Comparison of ENCODE assay signal across 8 cellular contexts in the genomic region with DNA sequence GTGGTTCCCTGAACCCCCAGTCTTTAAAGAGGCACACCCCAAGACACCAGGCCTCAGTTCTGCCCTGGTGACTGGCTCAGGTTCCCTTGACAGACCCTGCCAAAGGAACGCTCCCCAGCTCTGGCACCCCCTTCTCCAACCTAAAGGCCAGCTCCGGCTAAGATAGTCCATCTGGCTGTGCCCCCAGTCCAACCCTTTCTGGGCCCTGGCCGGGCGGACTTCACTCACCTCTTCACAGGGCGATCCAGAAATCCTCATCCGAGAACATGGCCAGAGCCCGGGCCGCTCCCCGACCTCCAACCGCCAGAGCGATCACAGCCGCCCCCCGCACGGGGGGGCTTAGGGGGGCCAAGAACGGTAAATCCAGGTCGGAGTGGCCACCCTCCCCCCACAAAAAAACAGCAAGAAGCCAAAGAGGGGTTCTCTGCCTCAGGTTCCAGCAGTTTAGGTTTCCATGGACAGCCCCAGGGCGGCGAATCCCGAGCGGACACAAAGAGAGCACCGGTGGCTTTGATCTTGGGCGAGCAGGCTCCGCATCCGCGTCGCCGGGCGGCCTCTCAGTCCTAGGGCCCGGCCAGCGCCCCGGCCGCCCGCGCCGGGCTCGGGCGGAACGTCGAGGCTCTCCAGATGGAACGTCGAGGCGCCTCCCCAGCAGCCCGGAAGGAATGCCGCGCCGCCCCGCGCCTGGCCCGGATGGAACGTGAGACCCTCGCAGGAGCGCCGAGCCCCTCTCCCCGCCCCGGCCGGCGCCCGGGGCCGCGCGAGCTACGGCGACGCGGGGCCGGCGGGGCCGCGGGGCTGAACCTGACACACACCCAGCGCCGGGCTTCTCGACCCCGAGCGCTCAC. TPM values are rescaled to one million over a fixed set of nuclear protein-coding genes. Genes with fewer than 3 reads are reported as not detected.
DNase-seq lines count a peak whose midpoint lies in the region; ATAC-seq and TF ChIP-seq lines count a peak whose summit lies in the region.

No MANE protein-coding gene starts in this region.

- DNase-seq in cardiac muscle cell (ENCODE audit: low read depth in 1 of 2, low spot score in 1 of 2): peak; percentile 32 to 67
- no peak for DNase-seq in Right ventricle myocardium inferior (ENCODE audit: missing footprints)
- DNase-seq in T-helper 17 cell: no peak
- DNase-seq in epithelial cell of esophagus (ENCODE audit: low read depth): peak; percentile 30
- DNase-seq in natural killer cell: no peak
- no peak for DNase-seq in NCI-H1048 (lab: John Stamatoyannopoulos, UW)

- no peaks in the 10 kb centered on the region for H3K9me3 Mint-ChIP-seq in natural killer cell

- H3K4me3 ChIP-seq in cardiac muscle cell: peak overlapping the region; percentile 77
- peak overlapping the region; percentile 76 for H3K4me3 ChIP-seq in epithelial cell of esophagus (ENCODE audit: low read length)

- H3K27me3 ChIP-seq in cardiac muscle cell: no peaks in the 10 kb centered on the region

- peaks cover 26% of the 10 kb centered on the region for H3K4me1 ChIP-seq in cardiac muscle cell (ENCODE audit: low read depth)

- H3K4me3 Mint-ChIP-seq in T-helper 17 cell: peak overlapping the region; percentile 95
- peak overlapping the region; percentile 91 for H3K4me3 Mint-ChIP-seq in natural killer cell

- peaks cover 7% of the 10 kb centered on the region for H3K36me3 ChIP-seq in cardiac muscle cell

- H3K9me3 ChIP-seq in cardiac muscle cell (ENCODE audit: low read depth) (no peaks in the 10 kb centered on the region), T-helper 17 cell (ENCODE audit: control insufficient read depth, low read length, poor library complexity, severe bottlenecking) (no peaks in the 10 kb centered on the region)

- H3K36me3 Mint-ChIP-seq in T-helper 17 cell (ENCODE audit: low read depth) (peaks cover 7% of the 10 kb centered on the region), natural killer cell (no peaks in the 10 kb centered on the region)

- no peak for ATAC-seq in Right ventricle myocardium inferior
- peak; percentile 9 for ATAC-seq in HG03103 (IDR thresholded peaks at IDR 0.05; ENCODE audit: low read depth, unreplicated experiment)
- ATAC-seq in T-helper 17 cell: peak; percentile 11
- peak; percentile 9 to 25 (median 12) for ATAC-seq in natural killer cell
- no peak for ATAC-seq in GM18520 (IDR thresholded peaks at IDR 0.05; ENCODE audit: unreplicated experiment)

- H3K27me3 Mint-ChIP-seq in T-helper 17 cell (no peaks in the 10 kb centered on the region), natural killer cell (ENCODE audit: low read depth in 2 of 2) (no peaks in the 10 kb centered on the region)

- intact Hi-C loops in Right ventricle myocardium inferior (cut with DNase I) (loop anchor here (2.0 kb wide), 2 partner anchors 41 to 175 kb away; a partner anchor contains a TSS), natural killer cell (cut with micrococcal nuclease) (loop anchor here (1.0 to 5.0 kb wide), 2 partner anchors 10 to 53 kb away; a partner anchor contains a TSS)

- peak overlapping the region; percentile 96 for H3K27ac Mint-ChIP-seq in T-helper 17 cell
- peak overlapping the region; percentile 87 to 92 for H3K27ac Mint-ChIP-seq in natural killer cell

- H3K27ac ChIP-seq in cardiac muscle cell: peak overlapping the region; percentile 99

- peaks cover 57% of the 10 kb centered on the region for H3K4me1 Mint-ChIP-seq in T-helper 17 cell
- peaks cover 66% of the 10 kb centered on the region in 2 donors for H3K4me1 Mint-ChIP-seq in natural killer cell

- TF ChIP-seq CTCF in cardiac muscle cell (IDR thresholded peaks at IDR 0.05; ENCODE audit: low read depth, low read length) (no peak), epithelial cell of esophagus (IDR thresholded peaks at IDR 0.05; ENCODE audit: insufficient read depth, low read depth, low read length, missing control alignments) (no peak), natural killer cell (IDR thresholded peaks at IDR 0.05) (no peak)

RNA-seq across cellular contexts. Expression of a gene that starts 1.0 kb away (rescaled TPM):
- total RNA-seq in cardiac muscle cell: 28.8 and 41.3 TPM in 2 replicates
- polyA plus RNA-seq in cardiac muscle cell: 31.0 and 41.3 TPM in 2 replicates
- 33.5 TPM for total RNA-seq in Right ventricle myocardium inferior
- total RNA-seq in T-helper 17 cell: 100 to 1,000 TPM; 137 to 139 TPM
- 100 to 1,000 TPM; 164 to 186 (median 182) TPM for total RNA-seq in natural killer cell

RNA-seq across cellular contexts. Expression of a gene that starts 10.2 kb away (rescaled TPM):
- 0.42 and 1.1 TPM in 2 replicates for total RNA-seq in cardiac muscle cell
- polyA plus RNA-seq in cardiac muscle cell: 0.94 and 1.0 TPM in 2 replicates
- total RNA-seq in Right ventricle myocardium inferior: 0.41 TPM
- total RNA-seq in T-helper 17 cell: 1 to 10 TPM; 7.9 to 8.1 TPM
- 10 to 100 TPM in 2 of 3 donors, 1 to 10 TPM in 1; 6.3 to 11.6 (median 11.1) TPM for total RNA-seq in natural killer cell

RNA-seq across cellular contexts. Expression of a gene that starts 35.0 kb away (rescaled TPM):
- total RNA-seq in cardiac muscle cell (0.36 TPM in 1 of 2 replicates, not detected in the other), Right ventricle myocardium inferior (0.87 TPM), T-helper 17 cell (under 1 TPM; 0.17 to 0.44 TPM), natural killer cell (under 1 TPM; 0.39 to 0.80 (median 0.45) TPM)
- not detected in 2 replicates for polyA plus RNA-seq in cardiac muscle cell

RNA-seq across cellular contexts. Expression of a gene that starts 41.0 kb away (rescaled TPM):
- 40.8 and 41.0 TPM in 2 replicates for total RNA-seq in cardiac muscle cell
- polyA plus RNA-seq in cardiac muscle cell: 48.1 and 54.5 TPM in 2 replicates
- 93.8 TPM for total RNA-seq in Right ventricle myocardium inferior
- 10 to 100 TPM; 41.4 to 47.7 TPM for total RNA-seq in T-helper 17 cell
- 100 to 1,000 TPM in 1 of 3 donors, 10 to 100 TPM in 2; 76.4 to 100 (median 81.1) TPM for total RNA-seq in natural killer cell

RNA-seq across cellular contexts. Expression of a gene that starts 51.0 kb away (rescaled TPM):
- 29.8 and 51.3 TPM in 2 replicates for total RNA-seq in cardiac muscle cell
- 52.9 and 56.1 TPM in 2 replicates for polyA plus RNA-seq in cardiac muscle cell
- 26.3 TPM for total RNA-seq in Right ventricle myocardium inferior
- total RNA-seq in T-helper 17 cell: 100 to 1,000 TPM; 257 to 270 TPM
- total RNA-seq in natural killer cell: 100 to 1,000 TPM; 262 to 294 (median 271) TPM

Comparison
In these comparisons a context has a peak if more than half of its experiments do, and no peak if none do; other contexts are left out.
1. DNase-seq: peak in cardiac muscle cell (2 of 2) and epithelial cell of esophagus (single experiment); none in Right ventricle myocardium inferior (single experiment), T-helper 17 cell (0 of 3), natural killer cell (single experiment) and NCI-H1048 (single experiment).
2. ATAC-seq: peak in HG03103 (single experiment), T-helper 17 cell (single experiment) and natural killer cell (3 of 3); none in Right ventricle myocardium inferior (single experiment) and GM18520 (single experiment).